Comparison of ENCODE assay signal across 21 cellular contexts in genomic region chr19:14395710-14396338, GRCh38. TPM values are rescaled to one million over a fixed set of nuclear protein-coding genes. Genes with fewer than 3 reads are reported as not detected.
A peak's percentile ranks its signal among the peaks of the same experiment; 100 is the strongest.
DNase-seq lines count a peak whose midpoint lies in the region; ATAC-seq, FAIRE-seq and TF ChIP-seq lines count a peak whose summit lies in the region.
"Had no signal": no experiment of that assay in that cellular context is flagged by ENCODE, and none has a peak within 500 bp of the region (broad histone marks: within the 10 kb centered on the region; RNA-seq: fewer than 3 reads in every experiment).

No MANE protein-coding gene starts in this region.

- POLR2A ChIA-PET in Panc1 (lab: Charles Lee): no interaction called here

- no peak for FAIRE-seq in kidney (lab: Jason Lieb, UNC)

- H3K36me3 ChIP-seq in Panc1 (ENCODE audit: control insufficient read depth, insufficient read depth, low read length): no peaks in the 10 kb centered on the region; the same call in 1 of the 2 replicates
- peaks cover 0 to 7% of the 10 kb centered on the region in 2 donors for H3K36me3 ChIP-seq in kidney (ENCODE audit: control insufficient read depth in 1 of 2, insufficient read depth in 2 of 2, low read length in 2 of 2)
- H3K36me3 ChIP-seq in aorta (ENCODE audit: control insufficient read depth in 1 of 2, insufficient read depth in 2 of 2, low read length in 1 of 2): peaks cover 3 to 11% of the 10 kb centered on the region in 2 donors
- H3K36me3 ChIP-seq: uterus had no signal

- H3K36me3 Mint-ChIP-seq in activated naive CD4-positive, alpha-beta T cell treated with anti-CD3 and anti-CD28 coated beads, Interleukin-2, amount 50 U/mL, for 24 hours: peaks cover 5% of the 10 kb centered on the region

- H3K4me1 ChIP-seq in Panc1 (ENCODE audit: control insufficient read depth, insufficient read depth, low read length) (no peaks in the 10 kb centered on the region), kidney (ENCODE audit: control insufficient read depth in 1 of 2, insufficient read depth in 1 of 2, low read depth in 1 of 2, low read length in 2 of 2) (no peaks in the 10 kb centered on the region), aorta (ENCODE audit: control insufficient read depth in 1 of 2, insufficient read depth in 2 of 2, low read length in 2 of 2) (no peaks in the 10 kb centered on the region)
- H3K4me1 ChIP-seq: uterus had no signal

- H3K9me3 ChIP-seq in Panc1 (ENCODE audit: control insufficient read depth, insufficient read depth, low read depth, low read length): no peaks in the 10 kb centered on the region
- H3K9me3 ChIP-seq in kidney (ENCODE audit: control insufficient read depth in 1 of 2, low read length in 2 of 2): no peaks in the 10 kb centered on the region
- no peaks in the 10 kb centered on the region for H3K9me3 ChIP-seq in aorta (ENCODE audit: control insufficient read depth, low read length)
- H3K9me3 ChIP-seq: uterus had no signal

- H3K9me3 Mint-ChIP-seq in activated naive CD4-positive, alpha-beta T cell treated with anti-CD3 and anti-CD28 coated beads, Interleukin-2, amount 50 U/mL, for 24 hours: no peaks in the 10 kb centered on the region
- H3K9me3 Mint-ChIP-seq: T-helper 2 cell treated with Interferon-gamma antibody and Interleukin-4, amounts not matched to agents 5 μg/mL and 100 μg/mL, for 36 hours had no signal

- in situ Hi-C loops in Panc1 (cut with HindIII; ENCODE audit: low pct_unique_long_range_greater_than_20kb, low sequenced_read_pairs): no loop called here

- no peak for DNase-seq in activated naive CD4-positive, alpha-beta T cell treated with anti-CD3 and anti-CD28 coated beads, Interleukin-2, amount 50 U/mL, for 16 hours
- DNase-seq in Panc1 (ENCODE audit: low read depth, low spot score) (no peak), kidney (peak; percentile 33), aorta (no peak), COLO668 (lab: John Stamatoyannopoulos, UW; ENCODE audit: unreplicated experiment) (no peak), NCI-H1048 (lab: John Stamatoyannopoulos, UW) (no peak), HT-29 (ENCODE audit: low spot score) (no peak)
- DNase-seq: activated CD4-positive, alpha-beta T cell treated with anti-CD3 and anti-CD28 coated beads, Interleukin-2, amount 50 U/mL, for 1 hour; DMS153; effector CD4-positive, alpha-beta T cell; hypothalamus; left cardiac atrium; NCI-H1105; NCI-H2171 treated with DMSO at 0.1 percent for 48 hours; NK-92 treated with Interleukin-12 subunit alpha and Interleukin-12 subunit beta, amount 100 ng/mL, for 24 hours; SHP77; stimulated activated naive CD4-positive, alpha-beta T cell treated with Interleukin-2 at 50 U/mL for 16 hours; uterus had no signal

- TF ChIP-seq CTCF in Panc1 (IDR thresholded peaks at IDR 0.05) (no peak), kidney (IDR thresholded peaks at IDR 0.05; ENCODE audit: borderline replicate concordance, extremely low read depth, insufficient read depth) (no peak)

- ATAC-seq in Panc1: peak; percentile 20
- ATAC-seq in aorta (ENCODE audit: low FRiP score): peak; percentile 39

- no peak overlapping the region for H3K9ac ChIP-seq in kidney (ENCODE audit: low read length in 2 of 2)

- no peak overlapping the region for H3K27ac ChIP-seq in Panc1 (ENCODE audit: low read length)
- H3K27ac ChIP-seq in kidney (ENCODE audit: low read depth in 2 of 2, low read length in 2 of 2): no peak overlapping the region
- H3K27ac ChIP-seq in aorta (ENCODE audit: low read depth in 1 of 2, low read length in 2 of 2): no peak overlapping the region
- H3K27ac ChIP-seq: uterus had no signal

- H3K27me3 ChIP-seq in Panc1 (ENCODE audit: control insufficient read depth, insufficient read depth, low read length): no peaks in the 10 kb centered on the region
- no peaks in the 10 kb centered on the region for H3K27me3 ChIP-seq in aorta (ENCODE audit: control insufficient read depth in 1 of 2, insufficient read depth in 2 of 2, low read length in 1 of 2)
- H3K27me3 ChIP-seq: uterus had no signal

- 87 to 93% methylated on average over 16 of the region's 16 CpGs for WGBS in aorta, 2 donors

- BruUV-seq in Panc1 (replicated peaks; lab: Mats Ljungman, UMichigan): no TSS peak

- CTCF ChIA-PET in Panc1 (lab: Charles Lee): no interaction called here

- H3K4me3 Mint-ChIP-seq in activated naive CD4-positive, alpha-beta T cell treated with anti-CD3 and anti-CD28 coated beads, Interleukin-2, amount 50 U/mL, for 24 hours: no peak overlapping the region
- H3K4me3 Mint-ChIP-seq: T-helper 2 cell treated with Interferon-gamma antibody and Interleukin-4, amounts not matched to agents 5 μg/mL and 100 μg/mL, for 36 hours had no signal

- intact Hi-C loops in Panc1 (cut with micrococcal nuclease; ENCODE audit: unreplicated experiment) (no loop called here), kidney (cut with DNase I) (no loop called here), aorta (cut with DNase I) (no loop called here)

- no peaks in the 10 kb centered on the region for H3K27me3 Mint-ChIP-seq in activated naive CD4-positive, alpha-beta T cell treated with anti-CD3 and anti-CD28 coated beads, Interleukin-2, amount 50 U/mL, for 24 hours

- H3K27ac Mint-ChIP-seq in activated naive CD4-positive, alpha-beta T cell treated with anti-CD3 and anti-CD28 coated beads, Interleukin-2, amount 50 U/mL, for 24 hours: peak overlapping the region; percentile 68
- H3K27ac Mint-ChIP-seq: T-helper 2 cell treated with Interferon-gamma antibody and Interleukin-4, amounts not matched to agents 5 μg/mL and 100 μg/mL, for 36 hours had no signal

- H3K4me3 ChIP-seq in Panc1 (ENCODE audit: low read depth in 2 of 2, low read length in 2 of 2): no peak overlapping the region
- H3K4me3 ChIP-seq in kidney (ENCODE audit: low read length in 2 of 2): no peak overlapping the region
- no peak overlapping the region for H3K4me3 ChIP-seq in aorta (ENCODE audit: low read length in 2 of 2)
- H3K4me3 ChIP-seq: smooth muscle cell, uterus had no signal

- peaks cover 11% of the 10 kb centered on the region for H3K4me1 Mint-ChIP-seq in activated naive CD4-positive, alpha-beta T cell treated with anti-CD3 and anti-CD28 coated beads, Interleukin-2, amount 50 U/mL, for 24 hours

RNA-seq across cellular contexts. Expression of gene ADGRE5, which starts 14.6 kb away (rescaled TPM):
- total RNA-seq in Panc1 (2021; ENCODE audit: unreplicated experiment): 109 TPM
- 128 TPM for polyA plus RNA-seq in Panc1 (2012; ENCODE audit: insufficient read length)
- 100 TPM for total RNA-seq in kidney
- 16.0 TPM for polyA plus RNA-seq in kidney (ENCODE audit: insufficient read depth, low read depth, low replicate concordance)
- total RNA-seq in aorta: 100 to 1,000 TPM; 158 to 337 TPM
- polyA plus RNA-seq in aorta: 10 to 100 TPM; 38.6 to 92.7 TPM
- total RNA-seq in HT-29 (2014; rRNA removed; shearing (Covaris generic)): 41.4 and 62.8 TPM in 2 replicates

RNA-seq across cellular contexts. Expression of gene DDX39A, which starts 23.3 kb away (rescaled TPM):
- 117 TPM for total RNA-seq in Panc1 (2021; ENCODE audit: unreplicated experiment)
- 96.9 TPM for polyA plus RNA-seq in Panc1 (2012; ENCODE audit: insufficient read length)
- total RNA-seq in kidney: 53.8 TPM
- polyA plus RNA-seq in kidney (ENCODE audit: insufficient read depth, low read depth, low replicate concordance): 35.6 TPM
- 10 to 100 TPM; 45.0 to 49.5 TPM for total RNA-seq in aorta
- 10 to 100 TPM; 28.5 to 98.7 TPM for polyA plus RNA-seq in aorta
- total RNA-seq in HT-29 (2014; rRNA removed; shearing (Covaris generic)): 185 and 196 TPM in 2 replicates

RNA-seq across cellular contexts. Expression of gene PKN1, which starts 37.3 kb away (rescaled TPM):
- total RNA-seq in Panc1 (2021; ENCODE audit: unreplicated experiment): 205 TPM
- polyA plus RNA-seq in Panc1 (2012; ENCODE audit: insufficient read length): 226 TPM
- total RNA-seq in kidney: 103 TPM
- 67.7 TPM for polyA plus RNA-seq in kidney (ENCODE audit: insufficient read depth, low read depth, low replicate concordance)
- total RNA-seq in aorta: 100 to 1,000 TPM; 106 to 112 TPM
- polyA plus RNA-seq in aorta: 10 to 100 TPM; 38.7 to 68.1 TPM
- total RNA-seq in HT-29 (2014; rRNA removed; shearing (Covaris generic)): 59.9 and 66.9 TPM in 2 replicates
